8 cellular contexts compared by ENCODE assay signal in genomic region chr11:65013692-65014145, GRCh38. TPM values are rescaled to one million over a fixed set of nuclear protein-coding genes. Genes with fewer than 3 reads are reported as not detected.
DNase-seq lines count a peak whose midpoint lies in the region; ATAC-seq lines count a peak whose summit lies in the region.

No MANE protein-coding gene starts in this region.

- CTCF ChIA-PET in activated CD4-positive, alpha-beta memory T cell treated with anti-CD3 and anti-CD28 coated beads for 36 hours (lab: Charles Lee): interaction anchor here (0.6 to 6.0 kb wide), 36 partner anchors 11 to 301 kb away, joined by 3 to 59 read pairs (median 6); partner anchors contain the start of genes BATF2, CDC42BPG, CDC42EP2 and CDCA5

- ATAC-seq in GM18868 (IDR thresholded peaks at IDR 0.05; ENCODE audit: unreplicated experiment): peak; percentile 76
- peak; percentile 72 for ATAC-seq in HG03103 (IDR thresholded peaks at IDR 0.05; ENCODE audit: low read depth, unreplicated experiment)

- intact Hi-C loops in activated CD4-positive, alpha-beta memory T cell treated with anti-CD3 and anti-CD28 coated beads for 36 hours (cut with micrococcal nuclease): loop anchor here (1.0 to 5.0 kb wide), 8 partner anchors 14 to 166 kb away; partner anchors contain the start of genes ATG2A, CDCA5, PPP2R5B and SNX15

- H3K36me3 Mint-ChIP-seq in activated CD4-positive, alpha-beta memory T cell treated with anti-CD3 and anti-CD28 coated beads for 36 hours: peaks cover 11% of the 10 kb centered on the region

- H3K9me3 Mint-ChIP-seq in activated CD4-positive, alpha-beta memory T cell treated with anti-CD3 and anti-CD28 coated beads for 36 hours: no peaks in the 10 kb centered on the region

- H3K4me1 Mint-ChIP-seq in activated CD4-positive, alpha-beta memory T cell treated with anti-CD3 and anti-CD28 coated beads for 36 hours (ENCODE audit: low read depth): peaks cover 25% of the 10 kb centered on the region

- peak; percentile 94 for DNase-seq in AG08396 (ENCODE audit: low spot score)
- DNase-seq in NCI-H2227 treated with DMSO at 0.1 percent for 48 hours (lab: John Stamatoyannopoulos, UW): peak; percentile 84
- DNase-seq in activated CD4-positive, alpha-beta memory T cell treated with anti-CD3 and anti-CD28 coated beads for 36 hours: peak; percentile 89
- peak; percentile 80 for DNase-seq in effector CD8-positive, alpha-beta T cell (lab: John Stamatoyannopoulos, UW)
- peak; percentile 94 for DNase-seq in medulla oblongata (ENCODE audit: extremely low spot score)
- peak; percentile 80 for DNase-seq in stimulated activated CD8-positive, alpha-beta memory T cell treated with anti-CD3 and anti-CD28 coated beads, Interleukin-12 subunit alpha, Interleukin-12 subunit beta, amount 100 ng/mL, for 4 hours (ENCODE audit: low read depth)

- H3K27me3 Mint-ChIP-seq in activated CD4-positive, alpha-beta memory T cell treated with anti-CD3 and anti-CD28 coated beads for 36 hours: no peaks in the 10 kb centered on the region

- peak overlapping the region; percentile 98 for H3K27ac Mint-ChIP-seq in activated CD4-positive, alpha-beta memory T cell treated with anti-CD3 and anti-CD28 coated beads for 36 hours

- POLR2A ChIA-PET in activated CD4-positive, alpha-beta memory T cell treated with anti-CD3 and anti-CD28 coated beads for 36 hours (lab: Charles Lee): interaction anchor here (1.1 to 3.2 kb wide), 12 partner anchors 9 to 154 kb away, joined by 3 to 13 read pairs (median 6); partner anchors contain the start of genes FAU, MAJIN, MRPL49 and PPP2R5B

- peak overlapping the region; percentile 87 for H3K4me3 Mint-ChIP-seq in activated CD4-positive, alpha-beta memory T cell treated with anti-CD3 and anti-CD28 coated beads for 36 hours

RNA-seq across cellular contexts. Expression of gene ARL2, which starts 0.2 kb away (rescaled TPM):
- 100 to 1,000 TPM; 104 to 109 TPM for total RNA-seq in activated CD4-positive, alpha-beta memory T cell treated with anti-CD3 and anti-CD28 coated beads for 36 hours

RNA-seq across cellular contexts. Expression of gene SNX15, which starts 13.5 kb away (rescaled TPM):
- total RNA-seq in activated CD4-positive, alpha-beta memory T cell treated with anti-CD3 and anti-CD28 coated beads for 36 hours: 10 to 100 TPM; 15.4 to 15.9 TPM

RNA-seq across cellular contexts. Expression of gene BATF2, which starts 16.9 kb away (rescaled TPM):
- total RNA-seq in activated CD4-positive, alpha-beta memory T cell treated with anti-CD3 and anti-CD28 coated beads for 36 hours: under 1 TPM in 1 of 2 experiments, not detected in 1; 0.22 TPM

RNA-seq across cellular contexts. Expression of gene SAC3D1, which starts 27.3 kb away (rescaled TPM):
- 10 to 100 TPM; 14.2 to 14.7 TPM for total RNA-seq in activated CD4-positive, alpha-beta memory T cell treated with anti-CD3 and anti-CD28 coated beads for 36 hours

RNA-seq across cellular contexts. Expression of gene MAJIN, which starts 41.8 kb away (rescaled TPM):
- total RNA-seq in activated CD4-positive, alpha-beta memory T cell treated with anti-CD3 and anti-CD28 coated beads for 36 hours: under 1 TPM; 0.21 to 0.82 TPM

Comparison
In these comparisons a context has a peak if more than half of its experiments do, and no peak if none do; other contexts are left out.
1. Peak in every context shown above with its lines: DNase-seq and ATAC-seq.